Comparison of ENCODE assay signal across 26 cellular contexts in genomic region chr4:4847011-4847410, GRCh38. TPM values are rescaled to one million over a fixed set of nuclear protein-coding genes. Genes with fewer than 3 reads are reported as not detected.
"Had no signal": no experiment of that assay in that cellular context is flagged by ENCODE, and none has a peak within 500 bp of the region (broad histone marks: within the 10 kb centered on the region; RNA-seq: fewer than 3 reads in every experiment).

No MANE protein-coding gene starts in this region.

- H3K9me3 Mint-ChIP-seq: effector memory CD8-positive, alpha-beta T cell; nephron; neural progenitor cell; stimulated activated effector memory CD8-positive, alpha-beta T cell treated with anti-CD3 and anti-CD28 coated beads, Interleukin-12 subunit alpha, Interleukin-12 subunit beta, amount 100 ng/mL, for 72 hours had no signal

- H3K9me3 ChIP-seq: gastrocnemius medialis, heart left ventricle, left lung, prostate gland, right atrium auricular region, stomach, thyroid gland had no signal

- H3K27ac ChIP-seq: coronary artery, gastrocnemius medialis, heart left ventricle, left lung, neural progenitor cell, prostate gland, right atrium auricular region, stomach, thyroid gland had no signal

- H3K36me3 Mint-ChIP-seq: neural progenitor cell; stimulated activated effector memory CD8-positive, alpha-beta T cell treated with anti-CD3 and anti-CD28 coated beads, Interleukin-12 subunit alpha, Interleukin-12 subunit beta, amount 100 ng/mL, for 72 hours had no signal

- H3K4me3 ChIP-seq: coronary artery, gastrocnemius medialis, heart left ventricle, left lung, neural progenitor cell, prostate gland, right atrium auricular region, smooth muscle cell, stomach, thyroid gland had no signal

- H2AFZ ChIP-seq: neural progenitor cell had no signal

- H3K27ac Mint-ChIP-seq: effector memory CD8-positive, alpha-beta T cell; naive thymus-derived CD4-positive, alpha-beta T cell; nephron; neural progenitor cell; stimulated activated effector memory CD8-positive, alpha-beta T cell treated with anti-CD3 and anti-CD28 coated beads, Interleukin-12 subunit alpha, Interleukin-12 subunit beta, amount 100 ng/mL, for 72 hours had no signal

- H3K36me3 ChIP-seq: gastrocnemius medialis, heart left ventricle, left lung, neural progenitor cell, prostate gland, right atrium auricular region, stomach, thyroid gland had no signal

- H3K4me2 ChIP-seq: neural progenitor cell, smooth muscle cell had no signal

- ATAC-seq: effector memory CD8-positive, alpha-beta T cell; gastrocnemius medialis; heart left ventricle; left cardiac atrium; left lung; naive thymus-derived CD4-positive, alpha-beta T cell; sciatic nerve; stimulated activated effector memory CD8-positive, alpha-beta T cell treated with anti-CD3 and anti-CD28 coated beads, Interleukin-12 subunit alpha, Interleukin-12 subunit beta, amount 100 ng/mL, for 72 hours had no signal

- H3K27me3 ChIP-seq: right atrium auricular region, thyroid gland had no signal

- H3K4me1 Mint-ChIP-seq: nephron; stimulated activated effector memory CD8-positive, alpha-beta T cell treated with anti-CD3 and anti-CD28 coated beads, Interleukin-12 subunit alpha, Interleukin-12 subunit beta, amount 100 ng/mL, for 72 hours had no signal

- H3K4me1 ChIP-seq: gastrocnemius medialis, heart left ventricle, left lung, prostate gland, right atrium auricular region, stomach, thyroid gland had no signal

- DNase-seq: dermis blood vessel endothelial cell; effector memory CD8-positive, alpha-beta T cell; foreskin fibroblast; gastrocnemius medialis; hippocampal formation; left cardiac atrium; left lung; mesenchymal stem cell; midbrain; naive thymus-derived CD4-positive, alpha-beta T cell; nucleus accumbens; stimulated activated CD4-positive, alpha-beta T cell treated with anti-CD3 and anti-CD28 coated beads, Interleukin-2, amount 100 ng/mL, for 24 hours; stimulated activated CD4-positive, alpha-beta T cell treated with anti-CD3 and anti-CD28 coated beads, Interleukin-4, amount 100 ng/mL, for 24 hours; stimulated activated naive CD4-positive, alpha-beta T cell treated with Interleukin-2 at 50 U/mL for 16 hours; stomach; thyroid gland; trophoblast cell had no signal

- H3K4me3 Mint-ChIP-seq: effector memory CD8-positive, alpha-beta T cell; naive thymus-derived CD4-positive, alpha-beta T cell; nephron; neural progenitor cell; stimulated activated effector memory CD8-positive, alpha-beta T cell treated with anti-CD3 and anti-CD28 coated beads, Interleukin-12 subunit alpha, Interleukin-12 subunit beta, amount 100 ng/mL, for 72 hours had no signal

RNA-seq across cellular contexts. Expression of gene MSX1, which starts 12.5 kb away (rescaled TPM):
- total RNA-seq: naive thymus-derived CD4-positive, alpha-beta T cell had no signal
